In the genomic region with DNA sequence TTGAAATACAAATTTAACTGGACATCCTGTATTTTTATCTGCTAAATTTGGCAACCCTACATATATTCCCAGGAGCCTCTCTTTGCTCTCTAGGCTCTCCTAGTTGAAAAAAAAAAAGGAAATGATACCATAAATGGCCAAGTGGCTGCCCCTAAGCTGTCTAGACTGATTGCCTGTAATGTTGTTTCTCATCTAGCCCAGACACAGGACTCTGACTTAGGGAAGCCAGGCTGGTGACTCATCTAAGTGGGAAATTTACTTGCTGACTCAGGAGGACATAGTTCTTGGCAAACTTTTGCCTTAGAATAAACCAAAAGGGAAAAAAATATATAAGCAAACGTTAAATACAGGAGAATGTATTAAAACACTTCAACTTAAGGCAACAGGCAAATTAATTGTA, we compare ENCODE assay signal across 9 cellular contexts. TPM values are rescaled to one million over a fixed set of nuclear protein-coding genes. Genes with fewer than 3 reads are reported as not detected.
DNase-seq lines count a peak whose midpoint lies in the region; ATAC-seq, FAIRE-seq and TF ChIP-seq lines count a peak whose summit lies in the region.
"Had no signal": no experiment of that assay in that cellular context is flagged by ENCODE, and none has a peak within 500 bp of the region (broad histone marks: within the 10 kb centered on the region; RNA-seq: fewer than 3 reads in every experiment).

No MANE protein-coding gene starts in this region.

- BruUV-seq in Panc1 (replicated peaks; lab: Mats Ljungman, UMichigan), result no TSS peak

- H3K9me3 ChIP-seq in Panc1 (ENCODE audit: control insufficient read depth, insufficient read depth, low read depth, low read length) (no peaks in the 10 kb centered on the region), pancreas (no peaks in the 10 kb centered on the region), suprapubic skin (no peaks in the 10 kb centered on the region)
- H3K9me3 ChIP-seq: neutrophil had no signal

- ATAC-seq in HG02623 (IDR thresholded peaks at IDR 0.05; ENCODE audit: unreplicated experiment) (peak; percentile 70), Panc1 (peak; percentile 93), pancreas (peak; percentile 74 to 97 (median 92))

- FAIRE-seq in pancreas (lab: Jason Lieb, UNC), result peak; percentile 61

- in situ Hi-C loops in Panc1 (cut with HindIII; ENCODE audit: low pct_unique_long_range_greater_than_20kb, low sequenced_read_pairs), result no loop called here

- TF ChIP-seq EP300 in suprapubic skin (IDR thresholded peaks at IDR 0.05), result no peak

- H3K36me3 ChIP-seq in Panc1 (ENCODE audit: control insufficient read depth, insufficient read depth, low read length) (no peaks in the 10 kb centered on the region), pancreas (no peaks in the 10 kb centered on the region), suprapubic skin (no peaks in the 10 kb centered on the region)
- H3K36me3 ChIP-seq: neutrophil had no signal

- peak overlapping the region; percentile 70; the same call in 1 of the 2 replicates for H3K27ac ChIP-seq in Panc1 (ENCODE audit: low read length)
- H3K27ac ChIP-seq in pancreas, result peak overlapping the region in 1 of 4 donors; percentile 38
- H3K27ac ChIP-seq in suprapubic skin, result no peak overlapping the region
- H3K27ac ChIP-seq: neutrophil had no signal

- TF ChIP-seq CTCF in Panc1 (IDR thresholded peaks at IDR 0.05) (no peak), pancreas (IDR thresholded peaks at IDR 0.05) (no peak), suprapubic skin (IDR thresholded peaks at IDR 0.05) (no peak)

- DNase-seq in Daoy (ENCODE audit: low read depth), result peak; percentile 96
- peak; percentile 79 for DNase-seq in Panc1 (ENCODE audit: low read depth, low spot score)
- DNase-seq in erythroblast (lab: John Stamatoyannopoulos, UW), result peak; percentile 3 to 52
- peak in 3 of 6 donors; percentile 11 to 60 (median 35) for DNase-seq in pancreas
- DNase-seq in activated CD8-positive, alpha-beta memory T cell treated with anti-CD3 and anti-CD28 coated beads, Interleukin-2, amount 50 U/mL, for 4 hours, result no peak
- no peak for DNase-seq in NCI-H187 (lab: John Stamatoyannopoulos, UW)
- DNase-seq in suprapubic skin (ENCODE audit: low spot score in 2 of 2), result no peak

- 19 to 25% methylated on average over 1 of the region's 1 CpG for WGBS in pancreas, 2 donors
- WGBS in suprapubic skin, result 2% methylated on average over 1 of the region's 1 CpG

- POLR2A ChIA-PET in Panc1 (lab: Charles Lee), result no interaction called here

- H3K27me3 ChIP-seq in Panc1 (ENCODE audit: control insufficient read depth, insufficient read depth, low read length) (no peaks in the 10 kb centered on the region), pancreas (no peaks in the 10 kb centered on the region), suprapubic skin (no peaks in the 10 kb centered on the region)
- H3K27me3 ChIP-seq: neutrophil had no signal

- TF ChIP-seq POLR2A in erythroblast (IDR thresholded peaks at IDR 0.05; ENCODE audit: low read length) (no peak), suprapubic skin (IDR thresholded peaks at IDR 0.05) (no peak)

- H3K4me1 ChIP-seq in Panc1 (ENCODE audit: control insufficient read depth, insufficient read depth, low read length), result peaks cover 38% of the 10 kb centered on the region
- H3K4me1 ChIP-seq in pancreas, result peaks cover 0 to 19% (median 0%) of the 10 kb centered on the region in 3 donors
- peaks cover 10% of the 10 kb centered on the region for H3K4me1 ChIP-seq in suprapubic skin

- no peak overlapping the region for H3K4me3 ChIP-seq in Panc1 (ENCODE audit: low read depth in 2 of 2, low read length in 2 of 2)
- no peak overlapping the region for H3K4me3 ChIP-seq in pancreas
- H3K4me3 ChIP-seq in suprapubic skin, result no peak overlapping the region

- CTCF ChIA-PET in Panc1 (lab: Charles Lee), result no interaction called here

- intact Hi-C loops in Panc1 (cut with micrococcal nuclease; ENCODE audit: unreplicated experiment) (no loop called here), pancreas (cut with DNase I) (no loop called here)

RNA-seq across cellular contexts. Expression of gene ITGAV, which starts 14.6 kb away (rescaled TPM):
- 118 and 128 TPM in 2 replicates for total RNA-seq in Daoy (2014; rRNA removed; shearing (Covaris generic))
- total RNA-seq in Panc1 (2021; ENCODE audit: unreplicated experiment), result 218 TPM
- polyA plus RNA-seq in Panc1 (2012; ENCODE audit: insufficient read length), result 140 TPM
- 10 to 100 TPM; 23.9 to 83.3 (median 30.4) TPM for total RNA-seq in pancreas
- 10 to 100 TPM in 1 of 2 donors, 1 to 10 TPM in 1; 9.0 to 19.3 TPM for polyA plus RNA-seq in pancreas
- 100 to 1,000 TPM in 1 of 4 donors, 10 to 100 TPM in 3; 66.7 to 132 (median 87.2) TPM for total RNA-seq in suprapubic skin

Comparison
In these comparisons a context has a peak if more than half of its experiments do, and no peak if none do; other contexts are left out.
1. DNase-seq: peak in Daoy (single experiment), Panc1 (single experiment) and erythroblast (2 of 2); none in activated CD8-positive, alpha-beta memory T cell treated with anti-CD3 and anti-CD28 coated beads, Interleukin-2, amount 50 U/mL, for 4 hours (single experiment), NCI-H187 (0 of 2) and suprapubic skin (0 of 2).
2. Peak in every context shown above with its lines, with median percentiles within 50 percentile points of each other: ATAC-seq.